Comparison of ENCODE assay signal across 1 cellular context in the genomic region with DNA sequence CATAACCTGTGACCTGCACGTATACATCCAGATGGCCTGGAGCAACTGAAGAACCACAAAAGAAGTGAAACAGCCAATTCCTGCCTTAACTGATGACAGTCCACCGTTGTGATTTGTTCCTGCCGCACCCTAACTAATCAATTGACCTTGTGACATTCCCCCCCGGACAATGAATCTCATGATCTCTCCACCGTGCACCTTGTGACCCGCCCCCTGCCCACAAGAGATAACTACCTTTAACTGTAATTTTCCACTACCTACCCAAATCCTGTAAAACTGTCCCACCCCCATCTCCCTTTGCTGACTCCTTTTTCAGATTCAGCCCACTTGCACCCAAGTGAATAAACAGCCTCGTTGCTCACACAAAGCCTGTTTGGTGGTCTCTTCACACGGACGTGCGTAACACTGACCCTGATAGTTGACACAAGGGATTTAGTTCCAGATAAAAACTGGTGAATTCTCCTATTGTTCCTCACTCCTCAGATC.
TF ChIP-seq lines count a peak whose summit lies in the region.
"Not testable (repeated sequence)": the region's sequence is repeated elsewhere in the genome, so short reads cannot be mapped to it uniquely, and the experiment has no call there.

No MANE protein-coding gene starts in this region.

TF ChIP-seq in HepG2, 621 proteins besides CTCF, POLR2A, EP300 and RAD21 (continues in another document):
- TF ChIP-seq NR2F6 (IDR thresholded peaks at IDR 0.05) (peak; percentile 96), NR2F6 (CRISPR knock-in tag; IDR thresholded peaks at IDR 0.05) (peak; percentile 82), NFIC (IDR thresholded peaks at IDR 0.05; ENCODE audit: low read length) (peak; percentile 51; the same call in 1 of the 2 replicates), ZNF331 (CRISPR knock-in tag; IDR thresholded peaks at IDR 0.05) (peak; percentile 60; the same call in 1 of the 2 replicates), ONECUT2 (CRISPR knock-in tag; IDR thresholded peaks at IDR 0.05) (peak; percentile 85), ZNF12 (CRISPR knock-in tag; IDR thresholded peaks at IDR 0.05) (peak; percentile 58; the same call in 1 of the 2 replicates), NR2F1 (CRISPR knock-in tag; IDR thresholded peaks at IDR 0.05) (peak; percentile 41 to 68; a peak in 1 of 4 replicates), MED1 (CRISPR knock-in tag; IDR thresholded peaks at IDR 0.05) (peak; percentile 35; the same call in 1 of the 2 replicates), MIER2 (CRISPR knock-in tag; IDR thresholded peaks at IDR 0.05) (peak; percentile 28; the same call in 1 of the 2 replicates), GATA4 (IDR thresholded peaks at IDR 0.05; ENCODE audit: borderline replicate concordance, low read depth) (peak; percentile 68), ZBTB7B (CRISPR knock-in tag; IDR thresholded peaks at IDR 0.05) (0 out of 2 replicates have a peak, but pooled peaks have one; percentile 62), ATF1 (CRISPR knock-in tag; IDR thresholded peaks at IDR 0.05) (0 out of 2 replicates have a peak, but pooled peaks have one; percentile 42), ETV5 (CRISPR knock-in tag; IDR thresholded peaks at IDR 0.05; ENCODE audit: borderline replicate concordance) (peak; percentile 48; the same call in 1 of the 2 replicates), SALL1 (CRISPR knock-in tag; IDR thresholded peaks at IDR 0.05) (peak; percentile 41; the same call in 1 of the 2 replicates), NCOA2 (CRISPR knock-in tag; IDR thresholded peaks at IDR 0.05) (peak; percentile 35; the same call in 1 of the 2 replicates), NR2F2 (IDR thresholded peaks at IDR 0.05; ENCODE audit: borderline replicate concordance, low read depth) (peak; percentile 96), HMG20B (CRISPR knock-in tag; conservative IDR thresholded peaks at IDR 0.05) (peak; percentile 84), FOXO1 (CRISPR knock-in tag; IDR thresholded peaks at IDR 0.05) (0 out of 2 replicates have a peak, but pooled peaks have one; percentile 13), HDAC2 (CRISPR knock-in tag; IDR thresholded peaks at IDR 0.05) (peak; percentile 46; the same call in 1 of the 2 replicates), GFI1 (CRISPR knock-in tag; IDR thresholded peaks at IDR 0.05; ENCODE audit: borderline replicate concordance) (peak; percentile 99), TBX2 (CRISPR knock-in tag; IDR thresholded peaks at IDR 0.05; ENCODE audit: borderline replicate concordance) (peak; percentile 86), MIER3 (CRISPR knock-in tag; IDR thresholded peaks at IDR 0.05; ENCODE audit: borderline replicate concordance) (peak; percentile 26; the same call in 1 of the 2 replicates), ZFP1 (CRISPR knock-in tag; IDR thresholded peaks at IDR 0.05) (0 out of 2 replicates have a peak, but pooled peaks have one; percentile 20), RCOR2 (CRISPR knock-in tag; IDR thresholded peaks at IDR 0.05) (0 out of 2 replicates have a peak, but pooled peaks have one; percentile 35), ZEB1 (IDR thresholded peaks at IDR 0.05; ENCODE audit: insufficient replicate concordance, low read depth) (peak; percentile 63), CREM (IDR thresholded peaks at IDR 0.05) (peak; percentile 51; the same call in 1 of the 2 replicates), SOX13 (IDR thresholded peaks at IDR 0.05) (peak; percentile 69), SOX13 (CRISPR knock-in tag; conservative IDR thresholded peaks at IDR 0.05 in 1 of 2, IDR thresholded peaks at IDR 0.05 in 1 of 2) (peak in 1 of 2 experiments; percentile 94; a peak in 2 of 4 replicates), HHEX (CRISPR knock-in tag; IDR thresholded peaks at IDR 0.05) (0 out of 2 replicates have a peak, but pooled peaks have one; percentile 25), ZMYM4 (CRISPR knock-in tag; IDR thresholded peaks at IDR 0.05) (peak; percentile 56), ESRRA (CRISPR knock-in tag; IDR thresholded peaks at IDR 0.05; ENCODE audit: low read depth) (0 out of 2 replicates have a peak, but pooled peaks have one; percentile 26), ADNP (CRISPR knock-in tag; IDR thresholded peaks at IDR 0.05) (peak; percentile 31; the same call in 1 of the 2 replicates), HOXD1 (CRISPR knock-in tag; IDR thresholded peaks at IDR 0.05) (peak; percentile 71; the same call in 1 of the 2 replicates), PHF21A (CRISPR knock-in tag; IDR thresholded peaks at IDR 0.05) (peak; percentile 71), TEAD3 (CRISPR knock-in tag; optimal IDR thresholded peaks at IDR 0.05; ENCODE audit: borderline replicate concordance) (peak; percentile 4), FOSL1 (CRISPR knock-in tag; IDR thresholded peaks at IDR 0.05; ENCODE audit: borderline replicate concordance) (peak; percentile 2; the same call in 1 of the 2 replicates), ZNF746 (CRISPR knock-in tag; IDR thresholded peaks at IDR 0.05) (peak; percentile 73), SOX6 (CRISPR knock-in tag; IDR thresholded peaks at IDR 0.05) (peak; percentile 93), HDAC1 (CRISPR knock-in tag; IDR thresholded peaks at IDR 0.05) (peak; percentile 69; the same call in 1 of the 2 replicates), HMG20A (CRISPR knock-in tag; IDR thresholded peaks at IDR 0.05; ENCODE audit: borderline replicate concordance) (peak; percentile 51; the same call in 1 of the 2 replicates)
- TF ChIP-seq, protein P1, sequence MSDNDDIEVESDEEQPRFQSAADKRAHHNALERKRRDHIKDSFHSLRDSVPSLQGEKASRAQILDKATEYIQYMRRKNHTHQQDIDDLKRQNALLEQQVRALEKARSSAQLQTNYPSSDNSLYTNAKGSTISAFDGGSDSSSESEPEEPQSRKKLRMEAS (IDR thresholded peaks at IDR 0.05) = peak; percentile 46; the same call in 1 of the 2 replicates
- TF ChIP-seq, protein P2, sequence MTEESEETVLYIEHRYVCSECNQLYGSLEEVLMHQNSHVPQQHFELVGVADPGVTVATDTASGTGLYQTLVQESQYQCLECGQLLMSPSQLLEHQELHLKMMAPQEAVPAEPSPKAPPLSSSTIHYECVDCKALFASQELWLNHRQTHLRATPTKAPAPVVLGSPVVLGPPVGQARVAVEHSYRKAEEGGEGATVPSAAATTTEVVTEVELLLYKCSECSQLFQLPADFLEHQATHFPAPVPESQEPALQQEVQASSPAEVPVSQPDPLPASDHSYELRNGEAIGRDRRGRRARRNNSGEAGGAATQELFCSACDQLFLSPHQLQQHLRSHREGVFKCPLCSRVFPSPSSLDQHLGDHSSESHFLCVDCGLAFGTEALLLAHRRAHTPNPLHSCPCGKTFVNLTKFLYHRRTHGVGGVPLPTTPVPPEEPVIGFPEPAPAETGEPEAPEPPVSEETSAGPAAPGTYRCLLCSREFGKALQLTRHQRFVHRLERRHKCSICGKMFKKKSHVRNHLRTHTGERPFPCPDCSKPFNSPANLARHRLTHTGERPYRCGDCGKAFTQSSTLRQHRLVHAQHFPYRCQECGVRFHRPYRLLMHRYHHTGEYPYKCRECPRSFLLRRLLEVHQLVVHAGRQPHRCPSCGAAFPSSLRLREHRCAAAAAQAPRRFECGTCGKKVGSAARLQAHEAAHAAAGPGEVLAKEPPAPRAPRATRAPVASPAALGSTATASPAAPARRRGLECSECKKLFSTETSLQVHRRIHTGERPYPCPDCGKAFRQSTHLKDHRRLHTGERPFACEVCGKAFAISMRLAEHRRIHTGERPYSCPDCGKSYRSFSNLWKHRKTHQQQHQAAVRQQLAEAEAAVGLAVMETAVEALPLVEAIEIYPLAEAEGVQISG (CRISPR knock-in tag; IDR thresholded peaks at IDR 0.05) = 0 out of 2 replicates have a peak, but pooled peaks have one; percentile 25
- TF ChIP-seq, protein P3, sequence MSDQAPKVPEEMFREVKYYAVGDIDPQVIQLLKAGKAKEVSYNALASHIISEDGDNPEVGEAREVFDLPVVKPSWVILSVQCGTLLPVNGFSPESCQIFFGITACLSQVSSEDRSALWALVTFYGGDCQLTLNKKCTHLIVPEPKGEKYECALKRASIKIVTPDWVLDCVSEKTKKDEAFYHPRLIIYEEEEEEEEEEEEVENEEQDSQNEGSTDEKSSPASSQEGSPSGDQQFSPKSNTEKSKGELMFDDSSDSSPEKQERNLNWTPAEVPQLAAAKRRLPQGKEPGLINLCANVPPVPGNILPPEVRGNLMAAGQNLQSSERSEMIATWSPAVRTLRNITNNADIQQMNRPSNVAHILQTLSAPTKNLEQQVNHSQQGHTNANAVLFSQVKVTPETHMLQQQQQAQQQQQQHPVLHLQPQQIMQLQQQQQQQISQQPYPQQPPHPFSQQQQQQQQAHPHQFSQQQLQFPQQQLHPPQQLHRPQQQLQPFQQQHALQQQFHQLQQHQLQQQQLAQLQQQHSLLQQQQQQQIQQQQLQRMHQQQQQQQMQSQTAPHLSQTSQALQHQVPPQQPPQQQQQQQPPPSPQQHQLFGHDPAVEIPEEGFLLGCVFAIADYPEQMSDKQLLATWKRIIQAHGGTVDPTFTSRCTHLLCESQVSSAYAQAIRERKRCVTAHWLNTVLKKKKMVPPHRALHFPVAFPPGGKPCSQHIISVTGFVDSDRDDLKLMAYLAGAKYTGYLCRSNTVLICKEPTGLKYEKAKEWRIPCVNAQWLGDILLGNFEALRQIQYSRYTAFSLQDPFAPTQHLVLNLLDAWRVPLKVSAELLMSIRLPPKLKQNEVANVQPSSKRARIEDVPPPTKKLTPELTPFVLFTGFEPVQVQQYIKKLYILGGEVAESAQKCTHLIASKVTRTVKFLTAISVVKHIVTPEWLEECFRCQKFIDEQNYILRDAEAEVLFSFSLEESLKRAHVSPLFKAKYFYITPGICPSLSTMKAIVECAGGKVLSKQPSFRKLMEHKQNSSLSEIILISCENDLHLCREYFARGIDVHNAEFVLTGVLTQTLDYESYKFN (CRISPR knock-in tag; conservative IDR thresholded peaks at IDR 0.05) = peak; percentile 63
- TF ChIP-seq, protein P4, sequence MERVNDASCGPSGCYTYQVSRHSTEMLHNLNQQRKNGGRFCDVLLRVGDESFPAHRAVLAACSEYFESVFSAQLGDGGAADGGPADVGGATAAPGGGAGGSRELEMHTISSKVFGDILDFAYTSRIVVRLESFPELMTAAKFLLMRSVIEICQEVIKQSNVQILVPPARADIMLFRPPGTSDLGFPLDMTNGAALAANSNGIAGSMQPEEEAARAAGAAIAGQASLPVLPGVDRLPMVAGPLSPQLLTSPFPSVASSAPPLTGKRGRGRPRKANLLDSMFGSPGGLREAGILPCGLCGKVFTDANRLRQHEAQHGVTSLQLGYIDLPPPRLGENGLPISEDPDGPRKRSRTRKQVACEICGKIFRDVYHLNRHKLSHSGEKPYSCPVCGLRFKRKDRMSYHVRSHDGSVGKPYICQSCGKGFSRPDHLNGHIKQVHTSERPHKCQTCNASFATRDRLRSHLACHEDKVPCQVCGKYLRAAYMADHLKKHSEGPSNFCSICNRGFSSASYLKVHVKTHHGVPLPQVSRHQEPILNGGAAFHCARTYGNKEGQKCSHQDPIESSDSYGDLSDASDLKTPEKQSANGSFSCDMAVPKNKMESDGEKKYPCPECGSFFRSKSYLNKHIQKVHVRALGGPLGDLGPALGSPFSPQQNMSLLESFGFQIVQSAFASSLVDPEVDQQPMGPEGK (CRISPR knock-in tag; IDR thresholded peaks at IDR 0.05) = peak; percentile 63; the same call in 1 of the 2 replicates
- TF ChIP-seq, protein P5, sequence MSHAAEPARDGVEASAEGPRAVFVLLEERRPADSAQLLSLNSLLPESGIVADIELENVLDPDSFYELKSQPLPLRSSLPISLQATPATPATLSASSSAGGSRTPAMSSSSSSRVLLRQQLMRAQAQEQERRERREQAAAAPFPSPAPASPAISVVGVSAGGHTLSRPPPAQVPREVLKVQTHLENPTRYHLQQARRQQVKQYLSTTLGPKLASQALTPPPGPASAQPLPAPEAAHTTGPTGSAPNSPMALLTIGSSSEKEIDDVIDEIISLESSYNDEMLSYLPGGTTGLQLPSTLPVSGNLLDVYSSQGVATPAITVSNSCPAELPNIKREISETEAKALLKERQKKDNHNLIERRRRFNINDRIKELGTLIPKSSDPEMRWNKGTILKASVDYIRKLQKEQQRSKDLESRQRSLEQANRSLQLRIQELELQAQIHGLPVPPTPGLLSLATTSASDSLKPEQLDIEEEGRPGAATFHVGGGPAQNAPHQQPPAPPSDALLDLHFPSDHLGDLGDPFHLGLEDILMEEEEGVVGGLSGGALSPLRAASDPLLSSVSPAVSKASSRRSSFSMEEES (CRISPR knock-in tag; IDR thresholded peaks at IDR 0.05) = peak; percentile 48; the same call in 1 of the 2 replicates
- TF ChIP-seq, protein P6, sequence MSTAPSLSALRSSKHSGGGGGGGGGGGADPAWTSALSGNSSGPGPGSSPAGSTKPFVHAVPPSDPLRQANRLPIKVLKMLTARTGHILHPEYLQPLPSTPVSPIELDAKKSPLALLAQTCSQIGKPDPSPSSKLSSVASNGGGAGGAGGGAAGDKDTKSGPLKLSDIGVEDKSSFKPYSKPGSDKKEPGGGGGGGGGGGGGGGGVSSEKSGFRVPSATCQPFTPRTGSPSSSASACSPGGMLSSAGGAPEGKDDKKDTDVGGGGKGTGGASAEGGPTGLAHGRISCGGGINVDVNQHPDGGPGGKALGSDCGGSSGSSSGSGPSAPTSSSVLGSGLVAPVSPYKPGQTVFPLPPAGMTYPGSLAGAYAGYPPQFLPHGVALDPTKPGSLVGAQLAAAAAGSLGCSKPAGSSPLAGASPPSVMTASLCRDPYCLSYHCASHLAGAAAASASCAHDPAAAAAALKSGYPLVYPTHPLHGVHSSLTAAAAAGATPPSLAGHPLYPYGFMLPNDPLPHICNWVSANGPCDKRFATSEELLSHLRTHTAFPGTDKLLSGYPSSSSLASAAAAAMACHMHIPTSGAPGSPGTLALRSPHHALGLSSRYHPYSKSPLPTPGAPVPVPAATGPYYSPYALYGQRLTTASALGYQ (CRISPR knock-in tag; IDR thresholded peaks at IDR 0.05) = peak; percentile 71; the same call in 1 of the 2 replicates
- TF ChIP-seq, protein P7, sequence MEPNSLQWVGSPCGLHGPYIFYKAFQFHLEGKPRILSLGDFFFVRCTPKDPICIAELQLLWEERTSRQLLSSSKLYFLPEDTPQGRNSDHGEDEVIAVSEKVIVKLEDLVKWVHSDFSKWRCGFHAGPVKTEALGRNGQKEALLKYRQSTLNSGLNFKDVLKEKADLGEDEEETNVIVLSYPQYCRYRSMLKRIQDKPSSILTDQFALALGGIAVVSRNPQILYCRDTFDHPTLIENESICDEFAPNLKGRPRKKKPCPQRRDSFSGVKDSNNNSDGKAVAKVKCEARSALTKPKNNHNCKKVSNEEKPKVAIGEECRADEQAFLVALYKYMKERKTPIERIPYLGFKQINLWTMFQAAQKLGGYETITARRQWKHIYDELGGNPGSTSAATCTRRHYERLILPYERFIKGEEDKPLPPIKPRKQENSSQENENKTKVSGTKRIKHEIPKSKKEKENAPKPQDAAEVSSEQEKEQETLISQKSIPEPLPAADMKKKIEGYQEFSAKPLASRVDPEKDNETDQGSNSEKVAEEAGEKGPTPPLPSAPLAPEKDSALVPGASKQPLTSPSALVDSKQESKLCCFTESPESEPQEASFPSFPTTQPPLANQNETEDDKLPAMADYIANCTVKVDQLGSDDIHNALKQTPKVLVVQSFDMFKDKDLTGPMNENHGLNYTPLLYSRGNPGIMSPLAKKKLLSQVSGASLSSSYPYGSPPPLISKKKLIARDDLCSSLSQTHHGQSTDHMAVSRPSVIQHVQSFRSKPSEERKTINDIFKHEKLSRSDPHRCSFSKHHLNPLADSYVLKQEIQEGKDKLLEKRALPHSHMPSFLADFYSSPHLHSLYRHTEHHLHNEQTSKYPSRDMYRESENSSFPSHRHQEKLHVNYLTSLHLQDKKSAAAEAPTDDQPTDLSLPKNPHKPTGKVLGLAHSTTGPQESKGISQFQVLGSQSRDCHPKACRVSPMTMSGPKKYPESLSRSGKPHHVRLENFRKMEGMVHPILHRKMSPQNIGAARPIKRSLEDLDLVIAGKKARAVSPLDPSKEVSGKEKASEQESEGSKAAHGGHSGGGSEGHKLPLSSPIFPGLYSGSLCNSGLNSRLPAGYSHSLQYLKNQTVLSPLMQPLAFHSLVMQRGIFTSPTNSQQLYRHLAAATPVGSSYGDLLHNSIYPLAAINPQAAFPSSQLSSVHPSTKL (CRISPR knock-in tag; IDR thresholded peaks at IDR 0.05) = peak; percentile 33
- TF ChIP-seq CREM (CRISPR knock-in tag; IDR thresholded peaks at IDR 0.05); SOX6 (IDR thresholded peaks at IDR 0.05): not testable (repeated sequence)
